In genomic region chr1:35555601-35556477, GRCh38 we compare ENCODE assay signal across 1 cellular context.
TF ChIP-seq lines count a peak whose summit lies in the region.

No MANE protein-coding gene starts in this region.

TF ChIP-seq in H1, 55 proteins besides CTCF, POLR2A, EP300 and RAD21:
- TF ChIP-seq ATF2 (IDR thresholded peaks at IDR 0.05; ENCODE audit: low read length) (no peak), RFX5 (IDR thresholded peaks at IDR 0.05; ENCODE audit: borderline replicate concordance, low read depth, low read length) (no peak), USF2 (IDR thresholded peaks at IDR 0.05; ENCODE audit: low read length) (no peak), JUN (IDR thresholded peaks at IDR 0.05; ENCODE audit: low read depth, low read length) (no peak), KDM1A (IDR thresholded peaks at IDR 0.05; ENCODE audit: borderline replicate concordance, low read length) (no peak), POLR2AphosphoS5 (IDR thresholded peaks at IDR 0.05; ENCODE audit: low read depth, low read length) (no peak; the same call in 1 of the 2 replicates), CBX8 (IDR thresholded peaks at IDR 0.05; ENCODE audit: borderline replicate concordance, low read depth, low read length) (no peak), CHD7 (IDR thresholded peaks at IDR 0.05; ENCODE audit: insufficient replicate concordance, low read length) (no peak), ATF3 (IDR thresholded peaks at IDR 0.05; ENCODE audit: insufficient read depth, low read depth, low read length) (no peak), KDM5A (IDR thresholded peaks at IDR 0.05; ENCODE audit: low read length) (no peak), MAFK (IDR thresholded peaks at IDR 0.05; ENCODE audit: low read depth, low read length) (no peak), SRF (IDR thresholded peaks at IDR 0.05; ENCODE audit: low read depth, low read length) (no peak), CBX5 (IDR thresholded peaks at IDR 0.05; ENCODE audit: low read depth, low read length) (no peak), NANOG (IDR thresholded peaks at IDR 0.05; ENCODE audit: insufficient read depth, low read depth, low read length, poor library complexity, severe bottlenecking) (no peak)
